9 cellular contexts compared by ENCODE assay signal in genomic region chr16:27366687-27367462, GRCh38. TPM values are rescaled to one million over a fixed set of nuclear protein-coding genes. Genes with fewer than 3 reads are reported as not detected.
A peak's percentile ranks its signal among the peaks of the same experiment; 100 is the strongest.
DNase-seq lines count a peak whose midpoint lies in the region; ATAC-seq, FAIRE-seq and TF ChIP-seq lines count a peak whose summit lies in the region.
"Had no signal": no experiment of that assay in that cellular context is flagged by ENCODE, and none has a peak within 500 bp of the region (broad histone marks: within the 10 kb centered on the region; RNA-seq: fewer than 3 reads in every experiment).

No MANE protein-coding gene starts in this region.

- H3K36me3 ChIP-seq in GM12878 (ENCODE audit: control insufficient read depth in 2 of 2, insufficient read depth in 2 of 2, low read length in 1 of 2) (peaks cover 0 to 15% of the 10 kb centered on the region in 2 experiments; a peak in 3 of 4 replicates), body of pancreas (replicated peaks in 1 of 2; ENCODE audit: insufficient read depth in 1 of 2, low read depth in 2 of 2) (peaks cover 0 to 10% of the 10 kb centered on the region in 2 donors)

- H3K4me3 ChIP-seq in GM12878 (no peak overlapping the region), body of pancreas (no peak overlapping the region)

- no peaks in the 10 kb centered on the region for H4K20me1 ChIP-seq in GM12878 (ENCODE audit: control insufficient read depth, insufficient read depth)

- H3K27me3 ChIP-seq in GM12878 (replicated peaks in 1 of 2; ENCODE audit: control insufficient read depth in 2 of 2, insufficient read depth in 2 of 2, low read length in 1 of 2) (no peaks in the 10 kb centered on the region), foreskin keratinocyte (no peaks in the 10 kb centered on the region), body of pancreas (no peaks in the 10 kb centered on the region)

- H3K4me1 ChIP-seq in GM12878 (ENCODE audit: control insufficient read depth, insufficient read depth, low read length) (peaks cover 29% of the 10 kb centered on the region), foreskin keratinocyte (peaks cover 25% of the 10 kb centered on the region), body of pancreas (peaks cover 32% of the 10 kb centered on the region)

- TF ChIP-seq EP300 in GM12878 (IDR thresholded peaks at IDR 0.05; ENCODE audit: borderline replicate concordance in 1 of 2, control insufficient read depth in 1 of 2, low read depth in 2 of 2, low read length in 2 of 2), result no peak

- TF ChIP-seq RAD21 in GM12878 (IDR thresholded peaks at IDR 0.05; ENCODE audit: insufficient read depth, low read depth, low read length), result no peak

- CTCF ChIA-PET in GM12878 (lab: Yijun Ruan, JAX), result interaction anchor here (0.6 to 11.8 kb wide), 40 partner anchors 9 to 253 kb away, joined by 3 to 259 read pairs (median 8); partner anchors contain the start of gene IL21R

- H3K27ac ChIP-seq in GM12878 (ENCODE audit: control insufficient read depth, insufficient read depth), result peak overlapping the region; percentile 95
- H3K27ac ChIP-seq in foreskin keratinocyte, result no peak overlapping the region
- H3K27ac ChIP-seq in body of pancreas, result peak overlapping the region in 2 of 4 donors; percentile 9 to 65

- TF ChIP-seq POLR2A in GM12878 (IDR thresholded peaks at IDR 0.05; ENCODE audit: low read depth, low read length) (no peak; the same call in 1 of the 2 replicates), body of pancreas (IDR thresholded peaks at IDR 0.05) (no peak)

- H3K9ac ChIP-seq in GM12878 (ENCODE audit: control insufficient read depth, insufficient read depth, low read length), result no peak overlapping the region

- SMC1A ChIA-PET in GM12878 (lab: Charles Lee; ENCODE audit: uncharacterized antibody, unreplicated experiment), result interaction anchor here (0.6 to 5.5 kb wide), 46 partner anchors 9 to 491 kb away, joined by 3 to 152 read pairs (median 6); partner anchors contain the start of genes IL21R and KDM8

- peak; percentile 1 for ATAC-seq in GM19452 (IDR thresholded peaks at IDR 0.05; ENCODE audit: unreplicated experiment)
- peak; percentile 8 for ATAC-seq in HG03354 (IDR thresholded peaks at IDR 0.05; ENCODE audit: poor library complexity, severe bottlenecking, unreplicated experiment)
- ATAC-seq in GM12878, result peak; percentile 50
- no peak for ATAC-seq in foreskin keratinocyte
- no peak for ATAC-seq in body of pancreas

- no peaks in the 10 kb centered on the region for H3K79me2 ChIP-seq in GM12878 (ENCODE audit: control insufficient read depth, insufficient read depth, low read length)

- RAD21 ChIA-PET in GM12878 (lab: Charles Lee; ENCODE audit: unreplicated experiment), result interaction anchor here (0.6 to 6.5 kb wide), 41 partner anchors 11 to 256 kb away, joined by 3 to 168 read pairs (median 8); partner anchors contain the start of genes IL21R, KDM8 and NSMCE1

- H3K9me3 ChIP-seq in GM12878 (replicated peaks; ENCODE audit: control insufficient read depth, insufficient read depth, low read length) (peaks cover 12% of the 10 kb centered on the region; the same call in 2 of the 3 replicates), body of pancreas (no peaks in the 10 kb centered on the region)

- intact Hi-C loops in GM12878 (cut with micrococcal nuclease; ENCODE audit: unreplicated experiment), result loop anchor here (5.0 kb wide), 1 partner anchor 50 kb away; no protein-coding TSS in a partner anchor
- intact Hi-C loops in body of pancreas (cut with DNase I), result no loop called here

- POLR2A ChIA-PET in GM12878 (lab: Charles Lee), result interaction anchor here (0.5 to 4.2 kb wide), 29 partner anchors 9 to 536 kb away, joined by 3 to 31 read pairs (median 4); partner anchors contain the start of genes IL21R and KDM8

- BruUV-seq in GM12878 (replicated peaks; lab: Mats Ljungman, UMichigan), result no TSS peak

- TF ChIP-seq CTCF in GM12878 (IDR thresholded peaks at IDR 0.05 in 2 of 3, conservative IDR thresholded peaks at IDR 0.05 in 1 of 3; ENCODE audit: control insufficient read depth in 2 of 3, extremely low read depth in 1 of 3, insufficient read depth in 1 of 3, low read depth in 3 of 3, low read length in 3 of 3), result no peak
- TF ChIP-seq CTCF in foreskin keratinocyte (conservative IDR thresholded peaks at IDR 0.05), result no peak
- TF ChIP-seq CTCF in body of pancreas (IDR thresholded peaks at IDR 0.05), result no peak

- no peak for DNase-seq in GM12878 (ENCODE audit: low read depth, low spot score)
- DNase-seq in stimulated activated CD4-positive, alpha-beta T cell treated with anti-CD3 and anti-CD28 coated beads, Interleukin-4, amount 100 ng/mL, for 1 hour, result peak; percentile 56
- DNase-seq in foreskin keratinocyte, result no peak
- DNase-seq in amygdala (lab: John Stamatoyannopoulos, UW), result no peak
- DNase-seq in body of pancreas, result no peak
- DNase-seq in iPS-NIHi11 (ENCODE audit: low spot score), result no peak

- H3K4me2 ChIP-seq in GM12878 (ENCODE audit: control insufficient read depth, insufficient read depth), result no peak overlapping the region

- WGBS in GM12878 (ENCODE audit: insufficient coverage, insufficient replicate concordance, low lambda C conversion rate, missing lambda C conversion rate), result 56% methylated on average over 14 of the region's 14 CpGs
- WGBS in body of pancreas, 2 donors, result 77 to 90% methylated on average over 14 of the region's 14 CpGs

- peak overlapping the region; percentile 38; the same call in 1 of the 2 replicates for H2AFZ ChIP-seq in GM12878 (ENCODE audit: control insufficient read depth, low read depth, low read length)

- no peak for FAIRE-seq in GM12878 (lab: Jason Lieb, UNC)
- FAIRE-seq: colon had no signal

- in situ Hi-C loops in GM12878 (cut with MboI), result loop anchor here (25.0 kb wide), 1 partner anchor 1530 kb away; no protein-coding TSS in a partner anchor

TF ChIP-seq in GM12878, 131 proteins besides CTCF, POLR2A, EP300 and RAD21:
- TF ChIP-seq IKZF2 (IDR thresholded peaks at IDR 0.05) (no peak), ZNF384 (IDR thresholded peaks at IDR 0.05; ENCODE audit: borderline replicate concordance, low read depth, low read length) (no peak), SMAD5 (IDR thresholded peaks at IDR 0.05; ENCODE audit: low read depth) (no peak), EED (IDR thresholded peaks at IDR 0.05; ENCODE audit: low read depth) (peak; percentile 7; the same call in 1 of the 2 replicates), MTA3 (IDR thresholded peaks at IDR 0.05; ENCODE audit: borderline replicate concordance, low read length) (no peak), NR2C2 (IDR thresholded peaks at IDR 0.05; ENCODE audit: borderline replicate concordance, control insufficient read depth, insufficient read length, low read depth) (no peak), ZNF207 (IDR thresholded peaks at IDR 0.05; ENCODE audit: borderline replicate concordance) (no peak), NFYA (IDR thresholded peaks at IDR 0.05; ENCODE audit: borderline replicate concordance, low read depth, low read length) (no peak)

RNA-seq across cellular contexts. Expression of gene IL21R, which starts 35.1 kb away (rescaled TPM):
- 193 and 215 TPM in 2 replicates for total RNA-seq in GM12878 (2013; cell fraction: nucleolus; rRNA removed)
- total RNA-seq in GM12878 (2014; rRNA removed), result 106 and 109 TPM in 2 replicates
- total RNA-seq in GM12878 (2014; rRNA removed; fragmentation: Illumina TruSeq; extraction: Trizol), result 62.9 and 66.9 TPM in 2 replicates
- 138 and 141 TPM in 2 replicates for total RNA-seq in GM12878 (2021)
- polyA plus RNA-seq in GM12878 (2011; ENCODE audit: low read depth), result 25.9 TPM
- 23.2 and 57.2 TPM in 2 replicates for polyA plus RNA-seq in GM12878 (2011; rRNA removed)
- polyA plus RNA-seq in GM12878 (2011; cell fraction: cytosol; rRNA removed), result 84.6 and 89.7 TPM in 2 replicates
- polyA plus RNA-seq in GM12878 (2011; cell fraction: nucleus; rRNA removed), result 71.9 and 79.4 TPM in 2 replicates
- 50.3 and 72.8 TPM in 2 replicates for polyA plus RNA-seq in GM12878 (2012)
- 32.4 and 59.2 TPM in 2 replicates for polyA plus RNA-seq in GM12878 (2014; fragmentation: Illumina TruSeq; extraction: Trizol)
- 1 to 10 TPM; 5.3 to 9.7 TPM for polyA plus RNA-seq in GM12878 (2014; fragmentation: Nextera tagmentation; extraction: Ambion mirVana)
- polyA plus RNA-seq in GM12878 (2014; rRNA removed), result 98.0 and 108 TPM in 2 replicates
- polyA plus RNA-seq in GM12878 (2016; fragmentation: Nextera tagmentation; extraction: Ambion mirVana), result 100 to 1,000 TPM; 115 to 129 TPM
- polyA minus RNA-seq in GM12878 (2011; rRNA and poly(A)+ RNA removed), result 175 and 195 TPM in 2 replicates
- 54.0 and 60.1 TPM in 2 replicates for polyA minus RNA-seq in GM12878 (2011; cell fraction: cytosol; rRNA and poly(A)+ RNA removed)
- polyA minus RNA-seq in GM12878 (2011; cell fraction: nucleus; rRNA and poly(A)+ RNA removed), result 65.5 and 104 TPM in 2 replicates
- total RNA-seq in foreskin keratinocyte, result 0.14 and 0.18 TPM in 2 replicates
- 0.08 and 0.12 TPM in 2 replicates for polyA plus RNA-seq in foreskin keratinocyte
- under 1 TPM in 1 of 2 donors, not detected in 1; 0.26 TPM for total RNA-seq in body of pancreas

RNA-seq across cellular contexts. Expression of gene IL4R, which starts 53.1 kb away (rescaled TPM):
- total RNA-seq in GM12878 (2013; cell fraction: nucleolus; rRNA removed), result 148 and 149 TPM in 2 replicates
- total RNA-seq in GM12878 (2014; rRNA removed), result 36.5 and 39.0 TPM in 2 replicates
- 33.8 and 34.3 TPM in 2 replicates for total RNA-seq in GM12878 (2014; rRNA removed; fragmentation: Illumina TruSeq; extraction: Trizol)
- 69.5 and 70.4 TPM in 2 replicates for total RNA-seq in GM12878 (2021)
- 13.1 TPM for polyA plus RNA-seq in GM12878 (2011; ENCODE audit: low read depth)
- 42.8 and 69.2 TPM in 2 replicates for polyA plus RNA-seq in GM12878 (2011; rRNA removed)
- 69.2 and 84.8 TPM in 2 replicates for polyA plus RNA-seq in GM12878 (2011; cell fraction: cytosol; rRNA removed)
- 107 and 118 TPM in 2 replicates for polyA plus RNA-seq in GM12878 (2011; cell fraction: nucleus; rRNA removed)
- 20.4 and 21.2 TPM in 2 replicates for polyA plus RNA-seq in GM12878 (2012)
- polyA plus RNA-seq in GM12878 (2014; fragmentation: Illumina TruSeq; extraction: Trizol), result 19.4 and 39.4 TPM in 2 replicates
- 1 to 10 TPM; 2.6 to 8.5 TPM for polyA plus RNA-seq in GM12878 (2014; fragmentation: Nextera tagmentation; extraction: Ambion mirVana)
- polyA plus RNA-seq in GM12878 (2014; rRNA removed), result 67.3 and 68.6 TPM in 2 replicates
- polyA plus RNA-seq in GM12878 (2016; fragmentation: Nextera tagmentation; extraction: Ambion mirVana), result 10 to 100 TPM; 13.8 to 17.6 TPM
- polyA minus RNA-seq in GM12878 (2011; rRNA and poly(A)+ RNA removed), result 60.5 and 84.7 TPM in 2 replicates
- polyA minus RNA-seq in GM12878 (2011; cell fraction: cytosol; rRNA and poly(A)+ RNA removed), result 17.0 and 20.3 TPM in 2 replicates
- 32.0 and 57.7 TPM in 2 replicates for polyA minus RNA-seq in GM12878 (2011; cell fraction: nucleus; rRNA and poly(A)+ RNA removed)
- total RNA-seq in foreskin keratinocyte, result 78.4 and 83.6 TPM in 2 replicates
- polyA plus RNA-seq in foreskin keratinocyte, result 50.4 and 57.1 TPM in 2 replicates
- 100 to 1,000 TPM in 1 of 2 donors, 10 to 100 TPM in 1; 29.7 to 236 TPM for total RNA-seq in body of pancreas

Comparison
In these comparisons a context has a peak if more than half of its experiments do, and no peak if none do; other contexts are left out.
1. ATAC-seq: peak in GM19452 (single experiment), HG03354 (single experiment) and GM12878 (single experiment); none in foreskin keratinocyte (single experiment) and body of pancreas (single experiment).
2. RNA of gene IL21R, which starts 35.1 kb away (total RNA-seq): 62.9 to 215 TPM in GM12878; 0.26 TPM in body of pancreas and 0.14 to 0.18 TPM in foreskin keratinocyte; every median in the first group is over 10 times any median in the second.